Comparison of ENCODE assay signal across 18 cellular contexts in the genomic region with DNA sequence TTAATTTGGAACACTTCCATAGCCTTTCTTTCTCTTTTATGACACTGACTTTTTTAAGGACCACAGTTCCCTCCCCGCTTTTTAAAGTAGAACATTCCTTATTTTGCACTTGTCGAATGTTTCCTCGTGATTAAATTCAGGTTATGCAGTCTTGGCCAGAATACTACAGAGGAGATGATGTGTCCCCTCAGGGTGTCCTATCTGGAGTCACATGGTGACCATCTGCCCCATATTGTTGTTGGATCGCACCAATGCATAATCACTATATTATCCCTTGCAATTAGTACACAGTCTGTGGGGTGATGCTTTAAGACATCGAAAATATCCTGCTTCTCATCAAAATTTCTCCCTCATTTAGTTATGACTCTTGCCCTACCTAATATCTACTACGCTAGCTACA. TPM values are rescaled to one million over a fixed set of nuclear protein-coding genes. Genes with fewer than 3 reads are reported as not detected.
DNase-seq lines count a peak whose midpoint lies in the region; ATAC-seq and TF ChIP-seq lines count a peak whose summit lies in the region.
"Had no signal": no experiment of that assay in that cellular context is flagged by ENCODE, and none has a peak within 500 bp of the region (broad histone marks: within the 10 kb centered on the region; RNA-seq: fewer than 3 reads in every experiment).

No MANE protein-coding gene starts in this region.

- ATAC-seq in PC-3 (no peak), HG02763 (IDR thresholded peaks at IDR 0.05; ENCODE audit: unreplicated experiment) (no peak)
- ATAC-seq: CD8-positive, alpha-beta T cell; naive thymus-derived CD4-positive, alpha-beta T cell; stimulated activated memory B cell treated with anti-CD40 and anti-IgM and Interleukin-4, amounts not matched to agents 10 μg/mL and 1 μg/mL and 100 μg/mL, for 72 hours had no signal

- H3K9ac ChIP-seq in PC-3 (ENCODE audit: low read length), result no peak overlapping the region

- no TSS peak for BruUV-seq in PC-3 (replicated peaks; lab: Mats Ljungman, UMichigan)

- POLR2A ChIA-PET in PC-3 (lab: Charles Lee; ENCODE audit: unreplicated experiment), result no interaction called here

- peaks cover 13% of the 10 kb centered on the region for H3K9me3 Mint-ChIP-seq in neural crest cell

- peak overlapping the region; percentile 15 for H3K27ac Mint-ChIP-seq in neural crest cell (ENCODE audit: unreplicated experiment)
- H3K27ac Mint-ChIP-seq: activated naive CD8-positive, alpha-beta T cell treated with anti-CD3 and anti-CD28 coated beads for 36 hours; CD8-positive, alpha-beta T cell; naive thymus-derived CD4-positive, alpha-beta T cell; progenitor cell of endocrine pancreas; stimulated activated memory B cell treated with anti-CD40 and anti-IgM and Interleukin-4, amounts not matched to agents 10 μg/mL and 1 μg/mL and 100 μg/mL, for 72 hours had no signal

- no peak for DNase-seq in PC-3
- DNase-seq in coronary artery (ENCODE audit: low spot score), result no peak
- DNase-seq in neural crest cell (ENCODE audit: low read depth, low spot score), result no peak
- DNase-seq in inferior parietal cortex (ENCODE audit: extremely low spot score), result no peak
- DNase-seq in activated T-cell treated with anti-CD3 and anti-CD28 coated beads for 4 hours, result no peak
- DNase-seq in activated naive CD4-positive, alpha-beta T cell treated with anti-CD3 and anti-CD28 coated beads, Interleukin-2, amount 50 U/mL, for 16 hours, result no peak
- DNase-seq: activated CD4-positive, alpha-beta T cell treated with anti-CD3 and anti-CD28 coated beads, Interleukin-2, amount 50 U/mL, for 4 hours; activated naive CD8-positive, alpha-beta T cell treated with anti-CD3 and anti-CD28 coated beads for 36 hours; CD8-positive, alpha-beta T cell; central memory CD4-positive, alpha-beta T cell; naive thymus-derived CD4-positive, alpha-beta T cell; NCI-H1436 treated with DMSO at 0.1 percent for 48 hours; NCI-H2171 treated with DMSO at 0.1 percent for 48 hours; transverse colon had no signal

- no peaks in the 10 kb centered on the region for H4K20me1 ChIP-seq in PC-3 (ENCODE audit: low read length)

- H2AFZ ChIP-seq in ACC112 (ENCODE audit: low read length, unreplicated experiment), result no peak overlapping the region
- no peak overlapping the region for H2AFZ ChIP-seq in PC-3 (ENCODE audit: low read length)

- no peaks in the 10 kb centered on the region for H3K9me2 ChIP-seq in PC-3 (replicated peaks; ENCODE audit: low read length)

- H3K4me3 Mint-ChIP-seq in neural crest cell, result no peak overlapping the region
- H3K4me3 Mint-ChIP-seq: activated naive CD8-positive, alpha-beta T cell treated with anti-CD3 and anti-CD28 coated beads for 36 hours; CD8-positive, alpha-beta T cell; naive thymus-derived CD4-positive, alpha-beta T cell; stimulated activated memory B cell treated with anti-CD40 and anti-IgM and Interleukin-4, amounts not matched to agents 10 μg/mL and 1 μg/mL and 100 μg/mL, for 72 hours had no signal

- no peaks in the 10 kb centered on the region for H3K27me3 ChIP-seq in ACC112 (ENCODE audit: insufficient read depth, low read length)
- H3K27me3 ChIP-seq in PC-3 (ENCODE audit: low read length), result no peaks in the 10 kb centered on the region
- H3K27me3 ChIP-seq: transverse colon had no signal

- H3K79me2 ChIP-seq in ACC112 (ENCODE audit: control insufficient read depth, insufficient read depth, low read length, unreplicated experiment), result peaks cover 77% of the 10 kb centered on the region
- peaks cover 76% of the 10 kb centered on the region for H3K79me2 ChIP-seq in PC-3 (ENCODE audit: low read length)

- intact Hi-C loops in PC-3 (cut with micrococcal nuclease), result no loop called here

- TF ChIP-seq CTCF in PC-3 (conservative IDR thresholded peaks at IDR 0.05; ENCODE audit: low read depth, low read length) (no peak), coronary artery (IDR thresholded peaks at IDR 0.05) (no peak), neural crest cell (conservative IDR thresholded peaks at IDR 0.05) (no peak)

- H3K36me3 Mint-ChIP-seq in neural crest cell (ENCODE audit: low read depth), result peaks cover 35% of the 10 kb centered on the region
- H3K36me3 Mint-ChIP-seq: activated naive CD8-positive, alpha-beta T cell treated with anti-CD3 and anti-CD28 coated beads for 36 hours; CD8-positive, alpha-beta T cell; naive thymus-derived CD4-positive, alpha-beta T cell; stimulated activated memory B cell treated with anti-CD40 and anti-IgM and Interleukin-4, amounts not matched to agents 10 μg/mL and 1 μg/mL and 100 μg/mL, for 72 hours had no signal

- H3K27me3 Mint-ChIP-seq in neural crest cell (ENCODE audit: low read depth), result no peaks in the 10 kb centered on the region
- H3K27me3 Mint-ChIP-seq: activated naive CD8-positive, alpha-beta T cell treated with anti-CD3 and anti-CD28 coated beads for 36 hours; progenitor cell of endocrine pancreas had no signal

- no peaks in the 10 kb centered on the region for H3F3A ChIP-seq in PC-3 (ENCODE audit: low read length, unreplicated experiment)

- H3K36me3 ChIP-seq in ACC112 (ENCODE audit: insufficient read depth, low read length), result peaks cover 27% of the 10 kb centered on the region
- H3K36me3 ChIP-seq in PC-3 (ENCODE audit: low read depth, low read length), result peaks cover 7% of the 10 kb centered on the region; the same call in 1 of the 2 replicates
- H3K36me3 ChIP-seq: transverse colon had no signal

- H3K4me2 ChIP-seq in PC-3 (ENCODE audit: low read length), result 0 out of 2 replicates have a peak overlapping the region, but pooled peaks have one; percentile 63

- no peak overlapping the region for H3K4me3 ChIP-seq in ACC112 (ENCODE audit: low read depth, low read length)
- H3K4me3 ChIP-seq in PC-3 (ENCODE audit: low read length), result no peak overlapping the region
- H3K4me3 ChIP-seq in coronary artery, result no peak overlapping the region
- H3K4me3 ChIP-seq: transverse colon had no signal

- peaks cover 5% of the 10 kb centered on the region; the same call in 1 of the 2 replicates for H3K9me3 ChIP-seq in PC-3 (ENCODE audit: low read length)

- CTCF ChIA-PET in PC-3 (lab: Charles Lee), result no interaction called here

- H3K27ac ChIP-seq in ACC112 (ENCODE audit: low read depth, low read length) (peak overlapping the region; percentile 72), PC-3 (ENCODE audit: low read length) (no peak overlapping the region), coronary artery (peak overlapping the region; percentile 14 to 20)

- peaks cover 10% of the 10 kb centered on the region for H3K4me1 Mint-ChIP-seq in neural crest cell
- H3K4me1 Mint-ChIP-seq: activated naive CD8-positive, alpha-beta T cell treated with anti-CD3 and anti-CD28 coated beads for 36 hours; naive thymus-derived CD4-positive, alpha-beta T cell; stimulated activated memory B cell treated with anti-CD40 and anti-IgM and Interleukin-4, amounts not matched to agents 10 μg/mL and 1 μg/mL and 100 μg/mL, for 72 hours had no signal

- H3K4me1 ChIP-seq in ACC112 (ENCODE audit: control insufficient read depth, insufficient read depth, low read length, unreplicated experiment) (peaks cover 23% of the 10 kb centered on the region), PC-3 (ENCODE audit: insufficient read depth, low read length) (peaks cover 19% of the 10 kb centered on the region)

RNA-seq across cellular contexts. Expression of gene WDFY3, which starts 27.4 kb away (rescaled TPM):
- total RNA-seq in PC-3 (2014; rRNA removed), result 23.1 and 38.2 TPM in 2 replicates
- 53.5 and 68.2 TPM in 2 replicates for total RNA-seq in neural crest cell
- total RNA-seq: CD8-positive, alpha-beta T cell had no signal
